8 cellular contexts compared by ENCODE assay signal in genomic region chr11:15650105-15650938, GRCh38.
A peak's percentile ranks its signal among the peaks of the same experiment; 100 is the strongest.
DNase-seq lines count a peak whose midpoint lies in the region; ATAC-seq and TF ChIP-seq lines count a peak whose summit lies in the region.

No MANE protein-coding gene starts in this region.

- peaks cover 5% of the 10 kb centered on the region for H3K4me1 ChIP-seq in upper lobe of right lung

- H3K9me3 Mint-ChIP-seq in HFFc6, result no peaks in the 10 kb centered on the region

- peak overlapping the region; percentile 27 for H3K4me2 ChIP-seq in SU-DHL-6 (ENCODE audit: low read depth, low read length, poor library complexity, severe bottlenecking)

- no peak overlapping the region for H3K9ac ChIP-seq in SU-DHL-6 (ENCODE audit: low read length)

- H4K20me1 ChIP-seq in SU-DHL-6 (ENCODE audit: low read depth, low read length), result no peaks in the 10 kb centered on the region

- TF ChIP-seq CTCF in GM10266 (IDR thresholded peaks at IDR 0.05; ENCODE audit: control insufficient read depth, insufficient read depth, low read depth, missing control alignments) (peak; percentile 95), HFFc6 (IDR thresholded peaks at IDR 0.05) (peak; percentile 97), SU-DHL-6 (IDR thresholded peaks at IDR 0.05; ENCODE audit: insufficient read depth, low read length, poor library complexity, severe bottlenecking) (peak; percentile 79), upper lobe of right lung (IDR thresholded peaks at IDR 0.05) (peak; percentile 98)

- no peak overlapping the region for H3K27ac Mint-ChIP-seq in HFFc6

- H3K27ac ChIP-seq in SU-DHL-6 (ENCODE audit: low read depth, low read length) (no peak overlapping the region), upper lobe of right lung (peak overlapping the region; percentile 55)

- no peak overlapping the region for H2AFZ ChIP-seq in SU-DHL-6 (ENCODE audit: low read depth, low read length, severe bottlenecking)

- H3K9me3 ChIP-seq in SU-DHL-6 (ENCODE audit: insufficient read depth, low read length) (no peaks in the 10 kb centered on the region), upper lobe of right lung (no peaks in the 10 kb centered on the region)

- DNase-seq in GM10266 (ENCODE audit: extremely low spot score) (peak; percentile 81), HFFc6 (peak; percentile 88), MV-4-11 (lab: John Stamatoyannopoulos, UW) (peak; percentile 79), amniotic epithelial cell (ENCODE audit: low read depth) (peak; percentile 87), left cardiac atrium (peak; percentile 96), posterior vena cava (ENCODE audit: low spot score) (peak; percentile 98), upper lobe of right lung (peak; percentile 95)

- H3K27me3 ChIP-seq in SU-DHL-6 (ENCODE audit: low read length) (no peaks in the 10 kb centered on the region), upper lobe of right lung (no peaks in the 10 kb centered on the region)

- H3K4me3 ChIP-seq in SU-DHL-6 (ENCODE audit: insufficient read depth, low read length, poor library complexity, severe bottlenecking), result no peak overlapping the region
- H3K4me3 ChIP-seq in upper lobe of right lung, result peak overlapping the region; percentile 52

- H3K36me3 ChIP-seq in SU-DHL-6 (ENCODE audit: low read length), result no peaks in the 10 kb centered on the region
- no peaks in the 10 kb centered on the region for H3K36me3 ChIP-seq in upper lobe of right lung

- peak overlapping the region; percentile 66; the same call in 1 of the 2 replicates for H3K4me3 Mint-ChIP-seq in HFFc6

- H3F3A ChIP-seq in SU-DHL-6 (ENCODE audit: insufficient read depth), result no peaks in the 10 kb centered on the region

- H3K9me2 ChIP-seq in SU-DHL-6 (replicated peaks; ENCODE audit: insufficient read depth, low read length), result no peaks in the 10 kb centered on the region

- H3K4me1 Mint-ChIP-seq in HFFc6 (ENCODE audit: low read depth), result peaks cover 7% of the 10 kb centered on the region; the same call in 1 of the 2 replicates

- intact Hi-C loops in left cardiac atrium (cut with DNase I) (loop anchor here in 1 of 2 donors (5.0 kb wide), 2 partner anchors 167 to 962 kb away; no protein-coding TSS in a partner anchor), posterior vena cava (cut with DNase I) (loop anchor here in 1 of 2 donors (2.0 to 10.0 kb wide), 2 partner anchors 164 to 954 kb away; no protein-coding TSS in a partner anchor), upper lobe of right lung (cut with DNase I) (no loop called here)

- H3K36me3 Mint-ChIP-seq in HFFc6 (ENCODE audit: low read depth), result no peaks in the 10 kb centered on the region

- H3K79me2 ChIP-seq in SU-DHL-6 (ENCODE audit: insufficient read depth, low read length), result no peaks in the 10 kb centered on the region

- ATAC-seq in left cardiac atrium, result peak; percentile 99
- ATAC-seq in upper lobe of right lung, result peak; percentile 99

- peaks cover 3% of the 10 kb centered on the region for H3K27me3 Mint-ChIP-seq in HFFc6 (ENCODE audit: insufficient read depth)
